In genomic region chr17:62226610-62227240, GRCh38 we compare ENCODE assay signal across 7 cellular contexts.
DNase-seq lines count a peak whose midpoint lies in the region; ATAC-seq, FAIRE-seq and TF ChIP-seq lines count a peak whose summit lies in the region.
"Not testable (repeated sequence)": the region's sequence is repeated elsewhere in the genome, so short reads cannot be mapped to it uniquely, and the experiment has no call there.

No MANE protein-coding gene starts in this region.

- not testable (repeated sequence) for H2BK15ac ChIP-seq in H9 (ENCODE audit: low read depth, low read length)

- H4K5ac ChIP-seq in H9 (ENCODE audit: insufficient read length, low read depth, low read length): not testable (repeated sequence)

- not testable (repeated sequence) for H2BK20ac ChIP-seq in H9 (ENCODE audit: low read depth, low read length, poor library complexity, severe bottlenecking)

- TF ChIP-seq CTCF in CD14-positive monocyte (IDR thresholded peaks at IDR 0.05) (peak; percentile 60), H9 (conservative IDR thresholded peaks at IDR 0.05) (peak; percentile 64), Panc1 (IDR thresholded peaks at IDR 0.05) (peak; percentile 53; the same call in 1 of the 2 replicates), osteocyte (IDR thresholded peaks at IDR 0.05) (peak; percentile 56)
- TF ChIP-seq CTCF in colonic mucosa (IDR thresholded peaks at IDR 0.05): not testable (repeated sequence)

- BruUV-seq in Panc1 (replicated peaks; lab: Mats Ljungman, UMichigan): not testable (repeated sequence)

- H3K9me3 ChIP-seq in H9 (ENCODE audit: control insufficient read depth, low read depth, low read length); Panc1 (ENCODE audit: control insufficient read depth, insufficient read depth, low read depth, low read length); colonic mucosa: not testable (repeated sequence)

- ATAC-seq in Panc1; activated CD8-positive, alpha-beta T cell treated with anti-CD3 and anti-CD28 coated beads, Interleukin-2, amount 10 ng/mL, durations not matched to agents 7 days and 5 days: not testable (repeated sequence)

- not testable (repeated sequence) for H3K36me3 Mint-ChIP-seq in CD14-positive monocyte; H9 (ENCODE audit: insufficient read depth in 1 of 3, low read depth in 3 of 3); activated CD8-positive, alpha-beta T cell treated with anti-CD3 and anti-CD28 coated beads, Interleukin-2, amount 10 ng/mL, durations not matched to agents 7 days and 5 days (ENCODE audit: low read depth); osteocyte (ENCODE audit: unreplicated experiment)

- not testable (repeated sequence) for H3K9ac ChIP-seq in H9 (ENCODE audit: extremely low read depth, insufficient read length, low read length); colonic mucosa (ENCODE audit: low read depth in 2 of 2, low read length in 2 of 2)

- H3K18ac ChIP-seq in H9 (ENCODE audit: insufficient read length, low read depth, low read length): not testable (repeated sequence)

- not testable (repeated sequence) for H2BK12ac ChIP-seq in H9 (ENCODE audit: insufficient read length, low read depth, low read length)

- H2BK120ac ChIP-seq in H9 (ENCODE audit: low read depth, low read length, poor library complexity, severe bottlenecking): not testable (repeated sequence)

- CTCF ChIA-PET in Panc1 (lab: Charles Lee); activated CD8-positive, alpha-beta T cell treated with anti-CD3 and anti-CD28 coated beads, Interleukin-2, amount 10 ng/mL, durations not matched to agents 7 days and 5 days (lab: Charles Lee): not testable (repeated sequence)

- H3T11ph ChIP-seq in H9 (ENCODE audit: low read length): not testable (repeated sequence)

- not testable (repeated sequence) for H4K8ac ChIP-seq in H9 (replicated peaks; ENCODE audit: insufficient read length, low read depth, low read length)

- DNase-seq in CD14-positive monocyte (ENCODE audit: low spot score); H9; Panc1 (ENCODE audit: low read depth, low spot score); frontal cortex (ENCODE audit: low spot score in 2 of 2); osteocyte (ENCODE audit: extremely low spot score, unreplicated experiment): not testable (repeated sequence)
- peak; percentile 23 for DNase-seq in activated CD8-positive, alpha-beta T cell treated with anti-CD3 and anti-CD28 coated beads, Interleukin-2, amount 10 ng/mL, durations not matched to agents 7 days and 5 days
- peak; percentile 44 for DNase-seq in colonic mucosa

- H2AFZ ChIP-seq in H9 (ENCODE audit: low read length): not testable (repeated sequence)

- intact Hi-C loops in CD14-positive monocyte (cut with micrococcal nuclease); Panc1 (cut with micrococcal nuclease; ENCODE audit: unreplicated experiment); colonic mucosa (cut with DNase I): not testable (repeated sequence)

- H3K4me1 Mint-ChIP-seq in CD14-positive monocyte; H9; activated CD8-positive, alpha-beta T cell treated with anti-CD3 and anti-CD28 coated beads, Interleukin-2, amount 10 ng/mL, durations not matched to agents 7 days and 5 days (ENCODE audit: low read depth); osteocyte (ENCODE audit: unreplicated experiment): not testable (repeated sequence)

- H3K4me1 ChIP-seq in H9 (ENCODE audit: insufficient read depth, low read length); Panc1 (ENCODE audit: control insufficient read depth, insufficient read depth, low read length); colonic mucosa: not testable (repeated sequence)

- H3K4me3 ChIP-seq in Panc1 (ENCODE audit: low read depth in 2 of 2, low read length in 2 of 2); colonic mucosa: not testable (repeated sequence)

- not testable (repeated sequence) for H3K27ac ChIP-seq in H9 (ENCODE audit: insufficient read length, low read depth, low read length); Panc1 (ENCODE audit: low read length); colonic mucosa

- not testable (repeated sequence) for H4K91ac ChIP-seq in H9 (ENCODE audit: insufficient read length, low read depth, low read length)

- not testable (repeated sequence) for H2AK5ac ChIP-seq in H9 (ENCODE audit: insufficient read length, low read length)

- WGBS in H9 (ENCODE audit: extremely low coverage, insufficient read length, low lambda C conversion rate): no CpG with 5 or more reads among the region's 3 CpGs

- not testable (repeated sequence) for H3K56ac ChIP-seq in H9 (ENCODE audit: insufficient read length, low read depth, low read length)

- not testable (repeated sequence) for H3K14ac ChIP-seq in H9 (ENCODE audit: insufficient read depth, low read length)

- in situ Hi-C loops in Panc1 (cut with HindIII; ENCODE audit: low pct_unique_long_range_greater_than_20kb, low sequenced_read_pairs): not testable (repeated sequence)

- not testable (repeated sequence) for H3K4me2 ChIP-seq in H9 (ENCODE audit: insufficient read depth, insufficient read length, low read length)

- H3K79me2 ChIP-seq in H9 (ENCODE audit: insufficient read depth, low read length): not testable (repeated sequence)

- not testable (repeated sequence) for H3K23ac ChIP-seq in H9 (ENCODE audit: insufficient read length, low read depth, low read length)

- not testable (repeated sequence) for H3K36me3 ChIP-seq in Panc1 (ENCODE audit: control insufficient read depth, insufficient read depth, low read length); colonic mucosa

- H3K27ac Mint-ChIP-seq in CD14-positive monocyte; H9; activated CD8-positive, alpha-beta T cell treated with anti-CD3 and anti-CD28 coated beads, Interleukin-2, amount 10 ng/mL, durations not matched to agents 7 days and 5 days; osteocyte (ENCODE audit: unreplicated experiment): not testable (repeated sequence)

- H3K79me1 ChIP-seq in H9 (ENCODE audit: insufficient read depth, low read depth, low read length, poor library complexity, severe bottlenecking): not testable (repeated sequence)

- not testable (repeated sequence) for H3K23me2 ChIP-seq in H9 (ENCODE audit: insufficient read length, low read depth, low read length, poor library complexity, severe bottlenecking)

- not testable (repeated sequence) for H3K4ac ChIP-seq in H9 (ENCODE audit: low read depth, low read length)

- FAIRE-seq in frontal cortex (lab: Jason Lieb, UNC): peak; percentile 6

- H4K20me1 ChIP-seq in H9 (ENCODE audit: control insufficient read depth, insufficient read depth, insufficient read length): not testable (repeated sequence)

- not testable (repeated sequence) for H3K27me3 ChIP-seq in H9 (ENCODE audit: insufficient read depth, low read length); Panc1 (ENCODE audit: control insufficient read depth, insufficient read depth, low read length); colonic mucosa

- H3K4me3 Mint-ChIP-seq in CD14-positive monocyte; H9; activated CD8-positive, alpha-beta T cell treated with anti-CD3 and anti-CD28 coated beads, Interleukin-2, amount 10 ng/mL, durations not matched to agents 7 days and 5 days; osteocyte (ENCODE audit: unreplicated experiment): not testable (repeated sequence)

- H2BK5ac ChIP-seq in H9 (ENCODE audit: insufficient read length, low read length): not testable (repeated sequence)

- H3K9me3 Mint-ChIP-seq in CD14-positive monocyte; H9; activated CD8-positive, alpha-beta T cell treated with anti-CD3 and anti-CD28 coated beads, Interleukin-2, amount 10 ng/mL, durations not matched to agents 7 days and 5 days (ENCODE audit: insufficient read depth); osteocyte (ENCODE audit: unreplicated experiment): not testable (repeated sequence)

- POLR2A ChIA-PET in Panc1 (lab: Charles Lee); activated CD8-positive, alpha-beta T cell treated with anti-CD3 and anti-CD28 coated beads, Interleukin-2, amount 10 ng/mL, durations not matched to agents 7 days and 5 days (lab: Charles Lee): not testable (repeated sequence)

- H3K27me3 Mint-ChIP-seq in CD14-positive monocyte (ENCODE audit: low read depth in 3 of 3); H9 (ENCODE audit: low read depth); activated CD8-positive, alpha-beta T cell treated with anti-CD3 and anti-CD28 coated beads, Interleukin-2, amount 10 ng/mL, durations not matched to agents 7 days and 5 days (ENCODE audit: low read depth); osteocyte (ENCODE audit: unreplicated experiment): not testable (repeated sequence)
